In genomic region chr10:97584798-97585438, GRCh38 we compare ENCODE assay signal across 1 cellular context.
TF ChIP-seq lines count a peak whose summit lies in the region.

No MANE protein-coding gene starts in this region.

TF ChIP-seq in HepG2, 621 proteins besides CTCF, POLR2A, EP300 and RAD21 (continued from another document and continues in another):
- TF ChIP-seq NRL (CRISPR knock-in tag; IDR thresholded peaks at IDR 0.05; ENCODE audit: borderline replicate concordance): no peak
- TF ChIP-seq, protein P1, sequence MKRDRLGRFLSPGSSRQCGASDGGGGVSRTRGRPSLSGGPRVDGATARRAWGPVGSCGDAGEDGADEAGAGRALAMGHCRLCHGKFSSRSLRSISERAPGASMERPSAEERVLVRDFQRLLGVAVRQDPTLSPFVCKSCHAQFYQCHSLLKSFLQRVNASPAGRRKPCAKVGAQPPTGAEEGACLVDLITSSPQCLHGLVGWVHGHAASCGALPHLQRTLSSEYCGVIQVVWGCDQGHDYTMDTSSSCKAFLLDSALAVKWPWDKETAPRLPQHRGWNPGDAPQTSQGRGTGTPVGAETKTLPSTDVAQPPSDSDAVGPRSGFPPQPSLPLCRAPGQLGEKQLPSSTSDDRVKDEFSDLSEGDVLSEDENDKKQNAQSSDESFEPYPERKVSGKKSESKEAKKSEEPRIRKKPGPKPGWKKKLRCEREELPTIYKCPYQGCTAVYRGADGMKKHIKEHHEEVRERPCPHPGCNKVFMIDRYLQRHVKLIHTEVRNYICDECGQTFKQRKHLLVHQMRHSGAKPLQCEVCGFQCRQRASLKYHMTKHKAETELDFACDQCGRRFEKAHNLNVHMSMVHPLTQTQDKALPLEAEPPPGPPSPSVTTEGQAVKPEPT (CRISPR knock-in tag; IDR thresholded peaks at IDR 0.05; ENCODE audit: low read depth): no peak
- TF ChIP-seq LCORL (IDR thresholded peaks at IDR 0.05): no peak
- TF ChIP-seq LCORL (CRISPR knock-in tag; IDR thresholded peaks at IDR 0.05): no peak
- TF ChIP-seq ZNF547 (CRISPR knock-in tag; IDR thresholded peaks at IDR 0.05): no peak
- TF ChIP-seq ZNF382 (CRISPR knock-in tag; IDR thresholded peaks at IDR 0.05; ENCODE audit: borderline replicate concordance): no peak
- no peak for TF ChIP-seq ZNF567 (CRISPR knock-in tag; IDR thresholded peaks at IDR 0.05; ENCODE audit: borderline replicate concordance)
- TF ChIP-seq, protein P2, sequence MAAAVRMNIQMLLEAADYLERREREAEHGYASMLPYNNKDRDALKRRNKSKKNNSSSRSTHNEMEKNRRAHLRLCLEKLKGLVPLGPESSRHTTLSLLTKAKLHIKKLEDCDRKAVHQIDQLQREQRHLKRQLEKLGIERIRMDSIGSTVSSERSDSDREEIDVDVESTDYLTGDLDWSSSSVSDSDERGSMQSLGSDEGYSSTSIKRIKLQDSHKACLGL (CRISPR knock-in tag; IDR thresholded peaks at IDR 0.05): no peak; the same call in 1 of the 2 replicates
- no peak for TF ChIP-seq ZNF784 (CRISPR knock-in tag; IDR thresholded peaks at IDR 0.05; ENCODE audit: borderline replicate concordance)
- TF ChIP-seq ARNT (IDR thresholded peaks at IDR 0.05): no peak
- TF ChIP-seq MED1 (CRISPR knock-in tag; IDR thresholded peaks at IDR 0.05): no peak
- TF ChIP-seq RARG (CRISPR knock-in tag; IDR thresholded peaks at IDR 0.05; ENCODE audit: low read depth): no peak
- TF ChIP-seq CENPX (CRISPR knock-in tag; IDR thresholded peaks at IDR 0.05): no peak
- TF ChIP-seq ZBTB44 (CRISPR knock-in tag; IDR thresholded peaks at IDR 0.05): no peak
- peak; percentile 61; the same call in 1 of the 2 replicates for TF ChIP-seq TFE3 (CRISPR knock-in tag; IDR thresholded peaks at IDR 0.05)
- TF ChIP-seq, protein P3, sequence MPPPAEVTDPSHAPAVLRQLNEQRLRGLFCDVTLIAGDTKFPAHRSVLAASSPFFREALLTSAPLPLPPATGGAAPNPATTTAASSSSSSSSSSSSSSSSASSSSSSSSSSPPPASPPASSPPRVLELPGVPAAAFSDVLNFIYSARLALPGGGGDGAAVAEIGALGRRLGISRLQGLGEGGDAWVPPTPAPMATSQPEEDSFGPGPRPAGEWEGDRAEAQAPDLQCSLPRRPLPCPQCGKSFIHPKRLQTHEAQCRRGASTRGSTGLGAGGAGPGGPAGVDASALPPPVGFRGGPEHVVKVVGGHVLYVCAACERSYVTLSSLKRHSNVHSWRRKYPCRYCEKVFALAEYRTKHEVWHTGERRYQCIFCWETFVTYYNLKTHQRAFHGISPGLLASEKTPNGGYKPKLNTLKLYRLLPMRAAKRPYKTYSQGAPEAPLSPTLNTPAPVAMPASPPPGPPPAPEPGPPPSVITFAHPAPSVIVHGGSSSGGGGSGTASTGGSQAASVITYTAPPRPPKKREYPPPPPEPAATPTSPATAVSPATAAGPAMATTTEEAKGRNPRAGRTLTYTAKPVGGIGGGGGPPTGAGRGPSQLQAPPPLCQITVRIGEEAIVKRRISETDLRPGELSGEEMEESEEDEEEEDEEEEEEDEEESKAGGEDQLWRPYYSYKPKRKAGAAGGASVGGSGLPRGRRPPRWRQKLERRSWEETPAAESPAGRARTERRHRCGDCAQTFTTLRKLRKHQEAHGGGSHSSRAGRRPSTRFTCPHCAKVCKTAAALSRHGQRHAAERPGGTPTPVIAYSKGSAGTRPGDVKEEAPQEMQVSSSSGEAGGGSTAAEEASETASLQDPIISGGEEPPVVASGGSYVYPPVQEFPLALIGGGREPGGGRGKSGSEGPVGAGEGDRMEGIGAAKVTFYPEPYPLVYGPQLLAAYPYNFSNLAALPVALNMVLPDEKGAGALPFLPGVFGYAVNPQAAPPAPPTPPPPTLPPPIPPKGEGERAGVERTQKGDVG (CRISPR knock-in tag; IDR thresholded peaks at IDR 0.05; ENCODE audit: borderline replicate concordance): no peak
- TF ChIP-seq ZFP90 (CRISPR knock-in tag; IDR thresholded peaks at IDR 0.05; ENCODE audit: borderline replicate concordance): 0 out of 2 replicates have a peak, but pooled peaks have one; percentile 25
- TF ChIP-seq SNAPC2 (CRISPR knock-in tag; IDR thresholded peaks at IDR 0.05): 0 out of 2 replicates have a peak, but pooled peaks have one; percentile 63
- TF ChIP-seq ONECUT2 (CRISPR knock-in tag; IDR thresholded peaks at IDR 0.05): no peak
- TF ChIP-seq MBD4 (IDR thresholded peaks at IDR 0.05; ENCODE audit: borderline replicate concordance, low read length): no peak
- peak; percentile 59; the same call in 1 of the 2 replicates for TF ChIP-seq ARNTL (CRISPR knock-in tag; IDR thresholded peaks at IDR 0.05)
- 0 out of 2 replicates have a peak, but pooled peaks have one; percentile 26 for TF ChIP-seq MYPOP (CRISPR knock-in tag; IDR thresholded peaks at IDR 0.05)
- 0 out of 2 replicates have a peak, but pooled peaks have one; percentile 73 for TF ChIP-seq ZNF572 (CRISPR knock-in tag; IDR thresholded peaks at IDR 0.05)
- TF ChIP-seq, protein P4, sequence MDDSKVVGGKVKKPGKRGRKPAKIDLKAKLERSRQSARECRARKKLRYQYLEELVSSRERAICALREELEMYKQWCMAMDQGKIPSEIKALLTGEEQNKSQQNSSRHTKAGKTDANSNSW (CRISPR knock-in tag; IDR thresholded peaks at IDR 0.05; ENCODE audit: borderline replicate concordance): no peak
- no peak for TF ChIP-seq ZFP1 (CRISPR knock-in tag; IDR thresholded peaks at IDR 0.05)
- TF ChIP-seq SP140L (CRISPR knock-in tag; IDR thresholded peaks at IDR 0.05; ENCODE audit: borderline replicate concordance): no peak
- TF ChIP-seq GATAD1 (CRISPR knock-in tag; IDR thresholded peaks at IDR 0.05): peak; percentile 43; the same call in 1 of the 2 replicates
- TF ChIP-seq ZBTB25 (CRISPR knock-in tag; IDR thresholded peaks at IDR 0.05): no peak
- no peak for TF ChIP-seq XBP1 (CRISPR knock-in tag; IDR thresholded peaks at IDR 0.05)
- TF ChIP-seq HIC2 (CRISPR knock-in tag; IDR thresholded peaks at IDR 0.05; ENCODE audit: low read depth): no peak
- TF ChIP-seq, protein P5, sequence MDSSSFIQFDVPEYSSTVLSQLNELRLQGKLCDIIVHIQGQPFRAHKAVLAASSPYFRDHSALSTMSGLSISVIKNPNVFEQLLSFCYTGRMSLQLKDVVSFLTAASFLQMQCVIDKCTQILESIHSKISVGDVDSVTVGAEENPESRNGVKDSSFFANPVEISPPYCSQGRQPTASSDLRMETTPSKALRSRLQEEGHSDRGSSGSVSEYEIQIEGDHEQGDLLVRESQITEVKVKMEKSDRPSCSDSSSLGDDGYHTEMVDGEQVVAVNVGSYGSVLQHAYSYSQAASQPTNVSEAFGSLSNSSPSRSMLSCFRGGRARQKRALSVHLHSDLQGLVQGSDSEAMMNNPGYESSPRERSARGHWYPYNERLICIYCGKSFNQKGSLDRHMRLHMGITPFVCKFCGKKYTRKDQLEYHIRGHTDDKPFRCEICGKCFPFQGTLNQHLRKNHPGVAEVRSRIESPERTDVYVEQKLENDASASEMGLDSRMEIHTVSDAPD (CRISPR knock-in tag; IDR thresholded peaks at IDR 0.05): 0 out of 2 replicates have a peak, but pooled peaks have one; percentile 33
- TF ChIP-seq ZNF225 (CRISPR knock-in tag; IDR thresholded peaks at IDR 0.05): no peak
- TF ChIP-seq ZNF446 (CRISPR knock-in tag; IDR thresholded peaks at IDR 0.05): no peak
- TF ChIP-seq ZMYM2 (CRISPR knock-in tag; IDR thresholded peaks at IDR 0.05): no peak
- no peak for TF ChIP-seq ZNF180 (CRISPR knock-in tag; IDR thresholded peaks at IDR 0.05; ENCODE audit: borderline replicate concordance, low read depth)
